16 cellular contexts compared by ENCODE assay signal in genomic region chr3:55406666-55407425, GRCh38.
DNase-seq lines count a peak whose midpoint lies in the region; ATAC-seq and TF ChIP-seq lines count a peak whose summit lies in the region.
"Had no signal": no experiment of that assay in that cellular context is flagged by ENCODE, and none has a peak within 500 bp of the region (broad histone marks: within the 10 kb centered on the region; RNA-seq: fewer than 3 reads in every experiment).

No MANE protein-coding gene starts in this region.

- H3K27ac ChIP-seq in tibial nerve: no peak overlapping the region
- H3K27ac ChIP-seq: SJSA1 had no signal

- H3K9ac ChIP-seq in skeletal muscle satellite cell (ENCODE audit: low read depth, low read length): peak overlapping the region; percentile 29

- no peak overlapping the region for H3K4me3 ChIP-seq in astrocyte of the spinal cord (ENCODE audit: low read depth, low read length)
- peak overlapping the region; percentile 7 for H3K4me3 ChIP-seq in skeletal muscle satellite cell (ENCODE audit: low read length)
- no peak overlapping the region for H3K4me3 ChIP-seq in tibial nerve
- H3K4me3 ChIP-seq: SJSA1 had no signal

- TF ChIP-seq EP300 in tibial nerve (IDR thresholded peaks at IDR 0.05): no peak

- H3K9me3 ChIP-seq in skeletal muscle satellite cell (replicated peaks; ENCODE audit: low read length) (no peaks in the 10 kb centered on the region), tibial nerve (peaks cover 0 to 15% (median 0%) of the 10 kb centered on the region in 4 donors)
- H3K9me3 ChIP-seq: SJSA1 had no signal

- H3K36me3 ChIP-seq in skeletal muscle satellite cell (ENCODE audit: insufficient read depth, low read length) (no peaks in the 10 kb centered on the region), tibial nerve (no peaks in the 10 kb centered on the region)
- H3K36me3 ChIP-seq: SJSA1 had no signal

- TF ChIP-seq POLR2A in tibial nerve (IDR thresholded peaks at IDR 0.05): no peak

- ATAC-seq in HG03139 (IDR thresholded peaks at IDR 0.05; ENCODE audit: unreplicated experiment): no peak
- ATAC-seq: HCT116 had no signal

- no peak for TF ChIP-seq CTCF in astrocyte of the spinal cord (IDR thresholded peaks at IDR 0.05; ENCODE audit: low read depth, low read length)
- no peak for TF ChIP-seq CTCF in tibial nerve (IDR thresholded peaks at IDR 0.05)

- H3K4me1 ChIP-seq in skeletal muscle satellite cell (ENCODE audit: control insufficient read depth, insufficient read depth, low read length) (peaks cover 59% of the 10 kb centered on the region), tibial nerve (no peaks in the 10 kb centered on the region)
- H3K4me1 ChIP-seq: SJSA1 had no signal

- in situ Hi-C loops in astrocyte of the spinal cord (cut with HindIII; ENCODE audit: low sequenced_read_pairs): no loop called here

- H3K4me2 ChIP-seq in skeletal muscle satellite cell (ENCODE audit: low read length): no peak overlapping the region

- DNase-seq in EL (peak; percentile 69), MV-4-11 (lab: John Stamatoyannopoulos, UW) (peak; percentile 47), astrocyte of the spinal cord (ENCODE audit: low read depth, low spot score) (peak; percentile 62), tibial nerve (ENCODE audit: low spot score in 2 of 2) (no peak), iPS-NIHi11 (ENCODE audit: low spot score) (no peak)
- DNase-seq in activated CD4-positive, alpha-beta T cell treated with anti-CD3 and anti-CD28 coated beads for 4 hours: no peak
- DNase-seq: C1 segment of cervical spinal cord, NCI-H1092, NCI-H187, NCI-H2171, NCI-H510A, NCI-H82 had no signal

- 44 to 48% methylated on average over 2 of the region's 2 CpGs for WGBS in tibial nerve, 2 donors

- no peaks in the 10 kb centered on the region for H3K27me3 ChIP-seq in skeletal muscle satellite cell (ENCODE audit: control insufficient read depth, insufficient read depth, low read length)
- H3K27me3 ChIP-seq in tibial nerve: no peaks in the 10 kb centered on the region
- H3K27me3 ChIP-seq: SJSA1 had no signal

Comparison
In these comparisons a context has a peak if more than half of its experiments do, and no peak if none do; other contexts are left out.
1. DNase-seq: peak in EL (single experiment), MV-4-11 (single experiment) and astrocyte of the spinal cord (single experiment); none in tibial nerve (0 of 2), activated CD4-positive, alpha-beta T cell treated with anti-CD3 and anti-CD28 coated beads for 4 hours (0 of 2) and iPS-NIHi11 (single experiment).